ENCODE assay signal across 1 cellular context in genomic region chr7:136144182-136144581, GRCh38.
A peak's percentile ranks its signal among the peaks of the same experiment; 100 is the strongest.
TF ChIP-seq lines count a peak whose summit lies in the region.

No MANE protein-coding gene starts in this region.

TF ChIP-seq in K562, 482 proteins besides CTCF, POLR2A, EP300 and RAD21 (continued from another document):
- no peak for TF ChIP-seq PBX2 (CRISPR knock-in tag; IDR thresholded peaks at IDR 0.05; ENCODE audit: low read depth)
- TF ChIP-seq PBX2 (tag; conservative IDR thresholded peaks at IDR 0.05; ENCODE audit: low read depth) = peak; percentile 81
- TF ChIP-seq ZNF780A (CRISPR knock-in tag; IDR thresholded peaks at IDR 0.05) = no peak
